ENCODE assay signal across 8 cellular contexts in genomic region chr2:65056215-65056989, GRCh38. TPM values are rescaled to one million over a fixed set of nuclear protein-coding genes. Genes with fewer than 3 reads are reported as not detected.
DNase-seq lines count a peak whose midpoint lies in the region; ATAC-seq and TF ChIP-seq lines count a peak whose summit lies in the region.

CEP68 (plus strand) TSS chr2:65056416; CDS start chr2:65069445, 13,029 bp downstream.

- no peaks in the 10 kb centered on the region for H3K27me3 ChIP-seq in PC-9 (ENCODE audit: insufficient read depth, low read depth)
- H3K27me3 ChIP-seq in esophagus (ENCODE audit: control insufficient read depth in 1 of 2, insufficient read depth in 2 of 2, low read length in 2 of 2): no peaks in the 10 kb centered on the region
- no peaks in the 10 kb centered on the region for H3K27me3 ChIP-seq in mucosa of rectum (ENCODE audit: control insufficient read depth in 2 of 2, insufficient read depth in 2 of 2, low read length in 2 of 2)

- CTCF ChIA-PET in PC-9 (lab: Charles Lee): interaction anchor here (0.6 to 1.1 kb wide), 2 partner anchors 112 to 171 kb away, joined by 5 read pairs; partner anchors contain the start of gene ACTR2

- no peaks in the 10 kb centered on the region for H3K9me3 Mint-ChIP-seq in activated T-cell treated with anti-CD3 and anti-CD28 coated beads, Interleukin-2, amount 50 U/mL, for 4 hours

- H3K4me2 ChIP-seq in PC-9: peak within 1 kb of the TSS; percentile 90

- H3K9me3 ChIP-seq in PC-9 (ENCODE audit: insufficient read depth, low read depth): no peaks in the 10 kb centered on the region
- no peaks in the 10 kb centered on the region for H3K9me3 ChIP-seq in esophagus (ENCODE audit: control insufficient read depth in 2 of 2, insufficient read depth in 1 of 2, low read depth in 1 of 2, low read length in 1 of 2)
- no peaks in the 10 kb centered on the region for H3K9me3 ChIP-seq in mucosa of rectum (ENCODE audit: control insufficient read depth in 2 of 2, low read length in 2 of 2)

- H3K4me3 ChIP-seq in PC-9 (peak within 1 kb of the TSS; percentile 86), esophagus (ENCODE audit: low read depth in 1 of 2, low read length in 2 of 2) (peak within 1 kb of the TSS; percentile 88 to 89), mucosa of rectum (ENCODE audit: low read length in 2 of 2) (peak within 1 kb of the TSS; percentile 82)

- H3K27ac ChIP-seq in PC-9: no peak within 1 kb of the TSS
- H3K27ac ChIP-seq in esophagus (ENCODE audit: low read depth in 2 of 2, low read length in 1 of 2): peak within 1 kb of the TSS; percentile 83 to 86
- peak within 1 kb of the TSS; percentile 79 for H3K27ac ChIP-seq in mucosa of rectum (ENCODE audit: low read depth in 2 of 2, low read length in 2 of 2)

- ATAC-seq in GM21723 (IDR thresholded peaks at IDR 0.05; ENCODE audit: unreplicated experiment): peak; percentile 81
- peak; percentile 92 to 94 for ATAC-seq in activated T-cell treated with anti-CD3 and anti-CD28 coated beads, Interleukin-2, amount 50 U/mL, for 4 hours

- peaks cover 57% of the 10 kb centered on the region for H3K4me1 Mint-ChIP-seq in activated T-cell treated with anti-CD3 and anti-CD28 coated beads, Interleukin-2, amount 50 U/mL, for 4 hours (ENCODE audit: low read depth)

- peak within 1 kb of the TSS; percentile 48 to 73 for H3K9ac ChIP-seq in mucosa of rectum (ENCODE audit: low read depth in 1 of 2, low read length in 2 of 2)

- H3K4me1 ChIP-seq in PC-9 (replicated peaks; ENCODE audit: insufficient read depth) (peaks cover 14% of the 10 kb centered on the region), esophagus (ENCODE audit: control insufficient read depth in 2 of 2, insufficient read depth in 2 of 2, low read length in 1 of 2) (peaks cover 0 to 2% of the 10 kb centered on the region in 2 donors), mucosa of rectum (ENCODE audit: control insufficient read depth in 2 of 2, insufficient read depth in 2 of 2, low read length in 2 of 2) (peaks cover 21 to 27% of the 10 kb centered on the region in 2 donors)

- peak within 1 kb of the TSS; percentile 99 for H2AFZ ChIP-seq in PC-9

- in situ Hi-C loops in KBM-7 (cut with MboI; ENCODE audit: low pct_unique_long_range_greater_than_20kb, low sequenced_read_pairs): loop anchor here (25.0 kb wide), 1 partner anchor 506 kb away; no protein-coding TSS in a partner anchor

- H3F3A ChIP-seq in PC-9 (ENCODE audit: insufficient read depth, low read depth): peaks cover 9% of the 10 kb centered on the region; the same call in 1 of the 2 replicates

- peak within 1 kb of the TSS; percentile 92 for H3K4me3 Mint-ChIP-seq in activated T-cell treated with anti-CD3 and anti-CD28 coated beads, Interleukin-2, amount 50 U/mL, for 4 hours

- H3K79me2 ChIP-seq in PC-9 (ENCODE audit: low read depth): no peaks in the 10 kb centered on the region

- intact Hi-C loops in PC-9 (cut with micrococcal nuclease; ENCODE audit: unreplicated experiment): loop anchor here (5.0 kb wide), 1 partner anchor 171 kb away; the partner anchor contains the start of gene ACTR2

- no peaks in the 10 kb centered on the region; the same call in 1 of the 2 replicates for H4K20me1 ChIP-seq in PC-9 (ENCODE audit: insufficient read depth)

- POLR2A ChIA-PET in PC-9 (lab: Charles Lee; ENCODE audit: unreplicated experiment): interaction anchor here (0.5 to 0.7 kb wide), 4 partner anchors 10 to 152 kb away, joined by 3 to 11 read pairs (median 4); no protein-coding TSS in a partner anchor

- H3K9me2 ChIP-seq in PC-9 (ENCODE audit: insufficient read depth): no peaks in the 10 kb centered on the region

- no TSS peak for BruUV-seq in PC-9 (replicated peaks; lab: Mats Ljungman, UMichigan)

- DNase-seq in DMS53 treated with DMSO at 0.1 percent for 48 hours (lab: John Stamatoyannopoulos, UW; ENCODE audit: unreplicated experiment) (peak; percentile 95), KBM-7 (peak; percentile 97), PC-9 (peak; percentile 95 to 97)
- DNase-seq in activated T-cell treated with anti-CD3 and anti-CD28 coated beads, Interleukin-2, amount 50 U/mL, for 4 hours: peak; percentile 94
- DNase-seq in stimulated activated CD8-positive, alpha-beta memory T cell treated with anti-CD3 and anti-CD28 coated beads, Interleukin-4, amount 100 ng/mL, for 4 hours (ENCODE audit: low read depth in 2 of 2, low spot score in 1 of 2): peak; percentile 91

- no peaks in the 10 kb centered on the region for H3K36me3 Mint-ChIP-seq in activated T-cell treated with anti-CD3 and anti-CD28 coated beads, Interleukin-2, amount 50 U/mL, for 4 hours (ENCODE audit: insufficient read depth)

- 0% methylated on average over 62 to 95 of the region's 95 CpGs for WGBS in esophagus, 2 donors

- no peak for TF ChIP-seq CTCF in PC-9 (conservative IDR thresholded peaks at IDR 0.05)

- H3K27me3 Mint-ChIP-seq in activated T-cell treated with anti-CD3 and anti-CD28 coated beads, Interleukin-2, amount 50 U/mL, for 4 hours (ENCODE audit: low read depth): no peaks in the 10 kb centered on the region

- H3K36me3 ChIP-seq in PC-9 (ENCODE audit: low read depth) (no peaks in the 10 kb centered on the region), esophagus (ENCODE audit: control insufficient read depth in 2 of 2, insufficient read depth in 2 of 2, low read length in 1 of 2) (no peaks in the 10 kb centered on the region), mucosa of rectum (ENCODE audit: control insufficient read depth in 2 of 2, insufficient read depth in 2 of 2, low read length in 2 of 2) (no peaks in the 10 kb centered on the region)

RNA-seq across cellular contexts. Expression of gene CEP68, which starts in this region (rescaled TPM):
- total RNA-seq in PC-9 (2021): 10.8 and 11.5 TPM in 2 replicates
- 1 to 10 TPM; 2.3 to 5.4 (median 2.9) TPM for total RNA-seq in activated T-cell treated with anti-CD3 and anti-CD28 coated beads, Interleukin-2, amount 50 U/mL, for 4 hours
- polyA plus RNA-seq in esophagus: 1 to 10 TPM; 3.3 to 4.3 TPM
